ENCODE assay signal across 8 cellular contexts in genomic region chr6:28657367-28657755, GRCh38.
A peak's percentile ranks its signal among the peaks of the same experiment; 100 is the strongest.
DNase-seq lines count a peak whose midpoint lies in the region; ATAC-seq, FAIRE-seq and TF ChIP-seq lines count a peak whose summit lies in the region.

No MANE protein-coding gene starts in this region.

- no peak overlapping the region for H3K27ac Mint-ChIP-seq in astrocyte (ENCODE audit: unreplicated experiment)

- H3K4me2 ChIP-seq in astrocyte (ENCODE audit: low read length) (peak overlapping the region; percentile 97), mesendoderm (ENCODE audit: low read length) (peak overlapping the region; percentile 75)

- no peak overlapping the region for H3K4ac ChIP-seq in mesendoderm (ENCODE audit: low read depth, low read length)

- in situ Hi-C loops in HAP-1 (cut with MboI; ENCODE audit: low sequenced_read_pairs) = no loop called here

- no peak overlapping the region for H4K8ac ChIP-seq in mesendoderm (ENCODE audit: low read depth, low read length)

- H3K23ac ChIP-seq in mesendoderm (ENCODE audit: low read length) = no peak overlapping the region

- H3K4me3 ChIP-seq in A673 (ENCODE audit: low read depth, low read length, poor library complexity, severe bottlenecking) (peak overlapping the region; percentile 57), HAP-1 (peak overlapping the region; percentile 54), astrocyte (ENCODE audit: insufficient read depth, low read depth, low read length) (peak overlapping the region; percentile 76), mesendoderm (ENCODE audit: low read length) (peak overlapping the region; percentile 31)

- H4K20me1 ChIP-seq in astrocyte (ENCODE audit: insufficient read depth, low read length) = no peaks in the 10 kb centered on the region

- no peak overlapping the region for H4K5ac ChIP-seq in mesendoderm (ENCODE audit: low read length)

- no peak overlapping the region for H2AK5ac ChIP-seq in mesendoderm (ENCODE audit: low read length)

- no TSS peak for BruUV-seq in A673 (replicated peaks; lab: Mats Ljungman, UMichigan)

- no peaks in the 10 kb centered on the region for H3K79me1 ChIP-seq in mesendoderm (ENCODE audit: low read length)

- H3K79me2 ChIP-seq in astrocyte (ENCODE audit: insufficient read depth, low read length) (no peaks in the 10 kb centered on the region), mesendoderm (ENCODE audit: control insufficient read depth, insufficient read depth, low read length) (no peaks in the 10 kb centered on the region)

- H3K4me3 Mint-ChIP-seq in astrocyte (ENCODE audit: unreplicated experiment) = peak overlapping the region; percentile 93

- no peak overlapping the region for H2BK15ac ChIP-seq in mesendoderm (replicated peaks; ENCODE audit: low read depth)

- peaks cover 3% of the 10 kb centered on the region for H3K4me1 Mint-ChIP-seq in astrocyte (ENCODE audit: low read depth, unreplicated experiment)

- intact Hi-C loops in A673 (cut with micrococcal nuclease; ENCODE audit: unreplicated experiment) = loop anchor here (5.0 kb wide), 1 partner anchor 70 kb away; a partner anchor contains a TSS

- no peaks in the 10 kb centered on the region for H3K9me3 ChIP-seq in A673 (ENCODE audit: low read depth, low read length, poor library complexity, severe bottlenecking)
- no peaks in the 10 kb centered on the region for H3K9me3 ChIP-seq in HAP-1
- H3K9me3 ChIP-seq in astrocyte (ENCODE audit: insufficient read depth, low read depth, low read length) = no peaks in the 10 kb centered on the region

- H3K36me3 Mint-ChIP-seq in astrocyte (ENCODE audit: low read depth, unreplicated experiment) = no peaks in the 10 kb centered on the region

- peak; percentile 17 for DNase-seq in A673 (ENCODE audit: low spot score)
- peak; percentile 14 to 27 for DNase-seq in HAP-1 (ENCODE audit: low spot score in 2 of 2)
- DNase-seq in astrocyte (ENCODE audit: low read depth) = no peak
- no peak for DNase-seq in mesendoderm
- DNase-seq in DMS53 (lab: John Stamatoyannopoulos, UW) = no peak

- H3K27ac ChIP-seq in A673 (ENCODE audit: low read depth, low read length, poor library complexity, severe bottlenecking) = no peak overlapping the region
- no peak overlapping the region for H3K27ac ChIP-seq in astrocyte (ENCODE audit: low read depth, low read length)
- no peak overlapping the region for H3K27ac ChIP-seq in mesendoderm (ENCODE audit: low read depth, low read length)

- no CpG with 5 or more reads among the region's 10 CpGs for WGBS in mesendoderm (ENCODE audit: extremely low coverage, insufficient coverage, low lambda C conversion rate)

- no peak overlapping the region for H3K9ac ChIP-seq in astrocyte (ENCODE audit: low read length)
- peak overlapping the region; percentile 50 for H3K9ac ChIP-seq in mesendoderm (ENCODE audit: low read length)

- H2BK5ac ChIP-seq in mesendoderm (ENCODE audit: low read length) = no peak overlapping the region

- H3K27me3 ChIP-seq in A673 (replicated peaks; ENCODE audit: insufficient read depth, low read depth, low read length, poor library complexity) (no peaks in the 10 kb centered on the region), HAP-1 (ENCODE audit: low read depth) (no peaks in the 10 kb centered on the region), astrocyte (ENCODE audit: insufficient read depth, low read length) (peaks cover 22% of the 10 kb centered on the region), mesendoderm (ENCODE audit: insufficient read depth, low read length, poor library complexity) (no peaks in the 10 kb centered on the region)

- ATAC-seq in GM18873 (IDR thresholded peaks at IDR 0.05; ENCODE audit: low FRiP score, unreplicated experiment) (no peak), HG02938 (IDR thresholded peaks at IDR 0.05; ENCODE audit: unreplicated experiment) (no peak), HG03378 (IDR thresholded peaks at IDR 0.05; ENCODE audit: unreplicated experiment) (no peak)

- CTCF ChIA-PET in A673 (lab: Charles Lee) = no interaction called here

- H3K18ac ChIP-seq in mesendoderm (ENCODE audit: low read length) = no peak overlapping the region

- no peaks in the 10 kb centered on the region for H3K9me3 Mint-ChIP-seq in astrocyte (ENCODE audit: unreplicated experiment)

- peak overlapping the region; percentile 69 for H3K56ac ChIP-seq in mesendoderm (ENCODE audit: low read length)

- POLR2A ChIA-PET in A673 (lab: Charles Lee; ENCODE audit: low non-redundant PET) = no interaction called here

- peak overlapping the region; percentile 21 for H2AFZ ChIP-seq in astrocyte (ENCODE audit: low read depth, low read length)

- H3K36me3 ChIP-seq in A673 (ENCODE audit: insufficient read depth, low read length, poor library complexity, severe bottlenecking) = no peaks in the 10 kb centered on the region
- no peaks in the 10 kb centered on the region for H3K36me3 ChIP-seq in HAP-1 (replicated peaks)
- H3K36me3 ChIP-seq in astrocyte (ENCODE audit: insufficient read depth, low read length) = no peaks in the 10 kb centered on the region
- no peaks in the 10 kb centered on the region for H3K36me3 ChIP-seq in mesendoderm (ENCODE audit: control insufficient read depth, insufficient read depth, low read length)

- peaks cover 14% of the 10 kb centered on the region for H3K27me3 Mint-ChIP-seq in astrocyte (ENCODE audit: low read depth, unreplicated experiment)

- H3K4me1 ChIP-seq in A673 (ENCODE audit: insufficient read depth, low read length, poor library complexity, severe bottlenecking) (no peaks in the 10 kb centered on the region), HAP-1 (peaks cover 4% of the 10 kb centered on the region), astrocyte (ENCODE audit: insufficient read depth, low read length) (peaks cover 3% of the 10 kb centered on the region), mesendoderm (ENCODE audit: control insufficient read depth, low read depth, low read length) (no peaks in the 10 kb centered on the region)

- TF ChIP-seq CTCF in A673 (conservative IDR thresholded peaks at IDR 0.05; ENCODE audit: low read depth, low read length) (no peak), astrocyte (IDR thresholded peaks at IDR 0.05; ENCODE audit: insufficient read depth, low read depth, low read length) (no peak)

- no peak for FAIRE-seq in astrocyte (lab: Jason Lieb, UNC)

- H2BK120ac ChIP-seq in mesendoderm (ENCODE audit: low read depth, low read length) = no peak overlapping the region

Comparison
In these comparisons a context has a peak if more than half of its experiments do, and no peak if none do; other contexts are left out.
1. DNase-seq: peak in A673 (single experiment) and HAP-1 (2 of 2); none in astrocyte (single experiment), mesendoderm (single experiment) and DMS53 (single experiment).
2. Peak in every context shown above with its lines, with median percentiles within 50 percentile points of each other: H3K4me3 ChIP-seq.